8 cellular contexts compared by ENCODE assay signal in the genomic region with DNA sequence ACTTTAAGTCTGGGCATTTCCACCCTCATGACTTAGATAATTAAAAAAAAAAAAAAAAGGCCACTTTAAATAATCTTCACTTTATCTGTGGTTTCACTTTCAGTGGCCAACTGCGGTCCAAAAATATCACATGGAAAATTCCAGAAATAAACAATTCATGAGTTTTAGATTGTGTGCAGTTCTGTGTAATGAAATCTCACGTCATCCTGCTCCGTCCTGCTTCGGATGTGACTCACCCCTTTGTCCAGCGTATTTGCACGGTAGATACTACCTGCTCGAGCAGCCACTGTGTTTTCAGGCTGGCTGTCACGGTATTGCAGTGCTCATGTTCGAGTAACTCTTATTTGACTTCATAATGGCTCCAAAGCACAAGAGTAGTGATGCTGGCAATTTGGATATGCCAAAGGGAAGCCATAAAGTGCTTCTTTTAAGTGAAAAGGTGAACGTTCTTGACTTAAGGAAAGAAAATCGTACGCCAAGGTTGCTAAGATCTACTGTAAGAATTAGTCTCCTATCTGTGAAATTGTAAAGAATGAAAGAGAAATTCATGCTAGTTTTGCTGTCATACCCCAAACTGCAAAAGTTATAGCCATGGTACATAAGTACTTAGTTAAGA. TPM values are rescaled to one million over a fixed set of nuclear protein-coding genes. Genes with fewer than 3 reads are reported as not detected.
DNase-seq lines count a peak whose midpoint lies in the region; ATAC-seq and TF ChIP-seq lines count a peak whose summit lies in the region.

No MANE protein-coding gene starts in this region.

- DNase-seq in HCEC 1CT (peak; percentile 87), NCI-H774 (lab: John Stamatoyannopoulos, UW) (peak; percentile 48), islet precursor cell (peak; percentile 54), NCI-H1105 treated with DMSO at 0.1 percent for 48 hours (lab: John Stamatoyannopoulos, UW) (no peak), NCI-H524 treated with DMSO at 0.1 percent for 48 hours (lab: John Stamatoyannopoulos, UW) (no peak), omental fat pad (ENCODE audit: low spot score) (no peak), T-helper 1 cell (no peak)

- ATAC-seq in GM18508 (IDR thresholded peaks at IDR 0.05; ENCODE audit: insufficient read depth, unreplicated experiment) (peak; percentile 35), omental fat pad (ENCODE audit: low FRiP score) (no peak)

- no peak for TF ChIP-seq CTCF in omental fat pad (IDR thresholded peaks at IDR 0.05)

RNA-seq across cellular contexts. Expression of a gene that starts 2.4 kb away (rescaled TPM):
- total RNA-seq in omental fat pad = under 1 TPM in 1 of 4 donors, not detected in 3; 0.36 TPM

Comparison
In these comparisons a context has a peak if more than half of its experiments do, and no peak if none do; other contexts are left out.
1. DNase-seq: peak in HCEC 1CT (single experiment), NCI-H774 (single experiment) and islet precursor cell (single experiment); none in NCI-H1105 treated with DMSO at 0.1 percent for 48 hours (single experiment), NCI-H524 treated with DMSO at 0.1 percent for 48 hours (single experiment), omental fat pad (single experiment) and T-helper 1 cell (0 of 5).